In genomic region chr1:235012436-235013210, GRCh38 we compare ENCODE assay signal across 9 cellular contexts.
A peak's percentile ranks its signal among the peaks of the same experiment; 100 is the strongest.
DNase-seq lines count a peak whose midpoint lies in the region; ATAC-seq and TF ChIP-seq lines count a peak whose summit lies in the region.
"Had no signal": no experiment of that assay in that cellular context is flagged by ENCODE, and none has a peak within 500 bp of the region (broad histone marks: within the 10 kb centered on the region; RNA-seq: fewer than 3 reads in every experiment).

No MANE protein-coding gene starts in this region.

- peaks cover 81% of the 10 kb centered on the region for H3K4me1 Mint-ChIP-seq in activated T-cell treated with anti-CD3 and anti-CD28 coated beads, Interleukin-2, amount 50 U/mL, for 4 hours (ENCODE audit: low read depth)

- H3K9me3 Mint-ChIP-seq in activated T-cell treated with anti-CD3 and anti-CD28 coated beads, Interleukin-2, amount 50 U/mL, for 4 hours, result peaks cover 13% of the 10 kb centered on the region

- H3K27me3 Mint-ChIP-seq in activated T-cell treated with anti-CD3 and anti-CD28 coated beads, Interleukin-2, amount 50 U/mL, for 4 hours (ENCODE audit: low read depth), result no peaks in the 10 kb centered on the region

- no peak for DNase-seq in activated T-cell treated with anti-CD3 and anti-CD28 coated beads, Interleukin-2, amount 50 U/mL, for 4 hours
- no peak for DNase-seq in activated T-cell treated with anti-CD3 and anti-CD28 coated beads, Interleukin-2, amount 50 U/mL, for 1 hour
- DNase-seq in tibial nerve (ENCODE audit: low spot score in 2 of 2), result no peak
- DNase-seq in NCI-H526 (lab: John Stamatoyannopoulos, UW), result no peak
- no peak for DNase-seq in activated effector memory CD4-positive, alpha-beta T cell treated with Interleukin-2 at 50 U/mL for 16 hours

- no peaks in the 10 kb centered on the region for H3K9me3 ChIP-seq in liver (ENCODE audit: control insufficient read depth in 4 of 4, low read length in 3 of 4)
- H3K9me3 ChIP-seq in tibial nerve, result peaks cover 0 to 3% (median 0%) of the 10 kb centered on the region in 4 donors

- no peak for TF ChIP-seq RAD21 in liver (IDR thresholded peaks at IDR 0.05)

- H3K27me3 ChIP-seq in liver (ENCODE audit: control insufficient read depth in 4 of 4, insufficient read depth in 4 of 4, low read length in 3 of 4), result no peaks in the 10 kb centered on the region
- no peaks in the 10 kb centered on the region for H3K27me3 ChIP-seq in tibial nerve
- H3K27me3 ChIP-seq: cardiac muscle cell had no signal

- no peaks in the 10 kb centered on the region for H3K36me3 Mint-ChIP-seq in activated T-cell treated with anti-CD3 and anti-CD28 coated beads, Interleukin-2, amount 50 U/mL, for 4 hours (ENCODE audit: insufficient read depth)

- H3K4me1 ChIP-seq in liver (ENCODE audit: control insufficient read depth in 4 of 4, insufficient read depth in 4 of 4, low read length in 3 of 4) (no peaks in the 10 kb centered on the region), tibial nerve (peaks cover 0 to 17% (median 8%) of the 10 kb centered on the region in 4 donors)

- H3K9ac ChIP-seq in liver (ENCODE audit: low read depth in 1 of 2, low read length in 2 of 2), result no peak overlapping the region

- no peaks in the 10 kb centered on the region for H3K36me3 ChIP-seq in liver (ENCODE audit: control insufficient read depth in 4 of 4, insufficient read depth in 3 of 4, low read depth in 1 of 4, low read length in 3 of 4)
- H3K36me3 ChIP-seq in tibial nerve, result no peaks in the 10 kb centered on the region
- H3K36me3 ChIP-seq: cardiac muscle cell had no signal

- no peak for TF ChIP-seq EP300 in tibial nerve (IDR thresholded peaks at IDR 0.05)

- TF ChIP-seq CTCF in liver (IDR thresholded peaks at IDR 0.05; ENCODE audit: low read depth, low read length, missing input control) (no peak), tibial nerve (IDR thresholded peaks at IDR 0.05) (no peak)

- no peak for ATAC-seq in activated T-cell treated with anti-CD3 and anti-CD28 coated beads, Interleukin-2, amount 50 U/mL, for 4 hours
- ATAC-seq in GM19397 (IDR thresholded peaks at IDR 0.05; ENCODE audit: unreplicated experiment), result no peak

- H3K4me3 Mint-ChIP-seq in activated T-cell treated with anti-CD3 and anti-CD28 coated beads, Interleukin-2, amount 50 U/mL, for 4 hours, result peak overlapping the region; percentile 48

- no peak for TF ChIP-seq POLR2A in tibial nerve (IDR thresholded peaks at IDR 0.05)

- no peak overlapping the region for H3K4me3 ChIP-seq in liver (ENCODE audit: low read depth in 1 of 3, low read length in 3 of 3)
- no peak overlapping the region for H3K4me3 ChIP-seq in tibial nerve
- H3K4me3 ChIP-seq: cardiac muscle cell had no signal

- 52 to 82% (median 60%) methylated on average over 10 of the region's 10 CpGs for WGBS in adipose tissue, 3 donors
- 80% methylated on average over 10 of the region's 10 CpGs for WGBS in liver
- 46 to 49% methylated on average over 10 of the region's 10 CpGs for WGBS in tibial nerve, 2 donors

- H3K27ac ChIP-seq in adipose tissue (ENCODE audit: low read depth, low read length) (peak overlapping the region; percentile 7), liver (ENCODE audit: low read depth in 1 of 2, low read length in 2 of 2) (peak overlapping the region; percentile 31 to 46), tibial nerve (peak overlapping the region in 3 of 4 donors; percentile 37 to 54 (median 51))
- H3K27ac ChIP-seq: cardiac muscle cell had no signal

TF ChIP-seq in liver, 16 proteins besides CTCF, POLR2A, EP300 and RAD21:
- TF ChIP-seq HNF4A (conservative IDR thresholded peaks at IDR 0.05) (no peak), SP1 (IDR thresholded peaks at IDR 0.05) (no peak), FOXA1 (IDR thresholded peaks at IDR 0.05) (no peak), RXRA (IDR thresholded peaks at IDR 0.05) (no peak), REST (IDR thresholded peaks at IDR 0.05) (no peak), HNF4G (IDR thresholded peaks at IDR 0.05) (no peak), FOXA2 (IDR thresholded peaks at IDR 0.05) (no peak), TAF1 (conservative IDR thresholded peaks at IDR 0.05) (no peak), ZBTB33 (IDR thresholded peaks at IDR 0.05) (no peak), MAX (IDR thresholded peaks at IDR 0.05) (no peak), NR2F2 (IDR thresholded peaks at IDR 0.05) (no peak), GABPA (IDR thresholded peaks at IDR 0.05 in 1 of 2, conservative IDR thresholded peaks at IDR 0.05 in 1 of 2) (no peak), EGR1 (IDR thresholded peaks at IDR 0.05; ENCODE audit: low read depth in 2 of 2) (no peak)
